Comparison of ENCODE assay signal across 28 cellular contexts in genomic region chr5:54887663-54888062, GRCh38.
"Had no signal": no experiment of that assay in that cellular context is flagged by ENCODE, and none has a peak within 500 bp of the region (broad histone marks: within the 10 kb centered on the region; RNA-seq: fewer than 3 reads in every experiment).

No MANE protein-coding gene starts in this region.

- H3K27ac ChIP-seq: colonic mucosa, coronary artery, dorsolateral prefrontal cortex, epithelial cell of prostate, esophagus muscularis mucosa, esophagus squamous epithelium, foreskin keratinocyte, gastrocnemius medialis, gastroesophageal sphincter, heart left ventricle, heart right ventricle, hepatocyte had no signal

- H3K4me1 ChIP-seq: colonic mucosa had no signal

- FAIRE-seq: endometrium, endothelial cell of umbilical vein, frontal cortex had no signal

- ATAC-seq: effector memory CD8-positive, alpha-beta T cell; esophagus mucosa; foreskin keratinocyte; gastrocnemius medialis; gastroesophageal sphincter; heart left ventricle; heart right ventricle had no signal

- H3K4me3 ChIP-seq: colonic mucosa, coronary artery, dorsolateral prefrontal cortex, esophagus muscularis mucosa, esophagus squamous epithelium, gastrocnemius medialis, gastroesophageal sphincter, heart left ventricle, heart right ventricle, hepatocyte had no signal

- DNase-seq: colonic mucosa; cortex of kidney; dermis blood vessel endothelial cell; dorsolateral prefrontal cortex; effector CD4-positive, alpha-beta T cell; effector CD8-positive, alpha-beta T cell; effector memory CD4-positive, alpha-beta T cell; effector memory CD8-positive, alpha-beta T cell; endodermal cell; erythroblast; esophagus squamous epithelium; foreskin fibroblast; foreskin keratinocyte; foreskin melanocyte; gastrocnemius medialis; glutamatergic neuron; head of caudate nucleus; heart left ventricle; heart right ventricle had no signal

- H3K36me3 ChIP-seq: colonic mucosa, esophagus muscularis mucosa, esophagus squamous epithelium, gastrocnemius medialis, gastroesophageal sphincter, heart left ventricle, heart right ventricle had no signal

- H3K9me3 ChIP-seq: colonic mucosa, esophagus muscularis mucosa, esophagus squamous epithelium, gastrocnemius medialis, gastroesophageal sphincter, heart left ventricle, heart right ventricle had no signal
